In genomic region chr2:102301867-102302362, GRCh38 we compare ENCODE assay signal across 9 cellular contexts. TPM values are rescaled to one million over a fixed set of nuclear protein-coding genes. Genes with fewer than 3 reads are reported as not detected.
A peak's percentile ranks its signal among the peaks of the same experiment; 100 is the strongest.
DNase-seq lines count a peak whose midpoint lies in the region; ATAC-seq and TF ChIP-seq lines count a peak whose summit lies in the region.
"Had no signal": no experiment of that assay in that cellular context is flagged by ENCODE, and none has a peak within 500 bp of the region (broad histone marks: within the 10 kb centered on the region; RNA-seq: fewer than 3 reads in every experiment).

No MANE protein-coding gene starts in this region.

- H3K4me3 Mint-ChIP-seq in T-cell: peak overlapping the region in 1 of 3 donors; percentile 4
- H3K4me3 Mint-ChIP-seq in neural progenitor cell: no peak overlapping the region
- H3K4me3 Mint-ChIP-seq: brain had no signal

- H3K9me3 Mint-ChIP-seq in T-cell (no peaks in the 10 kb centered on the region), neural progenitor cell (no peaks in the 10 kb centered on the region)
- H3K9me3 Mint-ChIP-seq: brain had no signal

- H3K4me1 Mint-ChIP-seq in T-cell: peaks cover 17 to 19% (median 18%) of the 10 kb centered on the region in 3 donors
- H3K4me1 Mint-ChIP-seq in neural progenitor cell: no peaks in the 10 kb centered on the region
- H3K4me1 Mint-ChIP-seq: brain had no signal

- H3K9me3 ChIP-seq in neural progenitor cell (ENCODE audit: low read depth): no peaks in the 10 kb centered on the region

- H3K4me3 ChIP-seq in cardiac fibroblast (replicated peaks in 1 of 2; ENCODE audit: low read depth in 2 of 2, low read length in 2 of 2) (no peak overlapping the region), neural progenitor cell (no peak overlapping the region)

- peak; percentile 51 for DNase-seq in SIG-M5 treated with dmso at 0.1 percent for 504 hours (lab: John Stamatoyannopoulos, UW; ENCODE audit: unreplicated experiment)
- DNase-seq in SIG-M5 (lab: John Stamatoyannopoulos, UW): no peak
- peak in 31 of 34 experiments; percentile 9 to 55 (median 32) for DNase-seq in T-cell
- peak; percentile 51 to 65 for DNase-seq in cardiac fibroblast (ENCODE audit: low read depth in 2 of 2)
- DNase-seq in neural progenitor cell (ENCODE audit: low spot score): peak; percentile 80
- DNase-seq in NCI-H1092 treated with DMSO at 0.1 percent for 48 hours (lab: John Stamatoyannopoulos, UW): no peak
- DNase-seq in NCI-H1417 (lab: John Stamatoyannopoulos, UW): no peak

- ATAC-seq in HG03060 (IDR thresholded peaks at IDR 0.05; ENCODE audit: low read depth, unreplicated experiment) (peak; percentile 86), T-cell (replicated peaks in 1 of 4) (peak; percentile 70 to 96 (median 92))

- no peaks in the 10 kb centered on the region for H3K4me1 ChIP-seq in neural progenitor cell

- H3K27me3 Mint-ChIP-seq in T-cell (peaks cover 5 to 8% of the 10 kb centered on the region in 2 donors), neural progenitor cell (ENCODE audit: insufficient read depth, low read depth) (no peaks in the 10 kb centered on the region)
- H3K27me3 Mint-ChIP-seq: brain had no signal

- H3F3A ChIP-seq in neural progenitor cell (ENCODE audit: low read depth): no peaks in the 10 kb centered on the region

- H3K9ac ChIP-seq in neural progenitor cell: no peak overlapping the region

- H3K36me3 ChIP-seq in neural progenitor cell: no peaks in the 10 kb centered on the region

- no peaks in the 10 kb centered on the region for H3K79me2 ChIP-seq in neural progenitor cell (ENCODE audit: low read depth)

- POLR2A ChIA-PET in T-cell (lab: Charles Lee): interaction anchor here in 1 of 2 donors (0.5 kb wide), 1 partner anchor 56 kb away, joined by 4 read pairs; no protein-coding TSS in a partner anchor

- H4K20me1 ChIP-seq in neural progenitor cell (ENCODE audit: low read depth): no peaks in the 10 kb centered on the region

- peaks cover 21% of the 10 kb centered on the region for H3K27me3 ChIP-seq in neural progenitor cell

- H3K27ac Mint-ChIP-seq in T-cell (peak overlapping the region in 1 of 2 donors; percentile 6), neural progenitor cell (no peak overlapping the region)
- H3K27ac Mint-ChIP-seq: brain had no signal

- peak overlapping the region; percentile 86 for H2AFZ ChIP-seq in neural progenitor cell (replicated peaks)

- CTCF ChIA-PET in T-cell (lab: Charles Lee): interaction anchor here (0.6 to 3.4 kb wide), 12 partner anchors 9 to 1241 kb away, joined by 3 to 28 read pairs (median 4); partner anchors contain the start of gene IL1RL1 (in 1 of the 2)

- H3K36me3 Mint-ChIP-seq in T-cell (no peaks in the 10 kb centered on the region), neural progenitor cell (no peaks in the 10 kb centered on the region)
- H3K36me3 Mint-ChIP-seq: brain had no signal

- no peak overlapping the region for H3K27ac ChIP-seq in neural progenitor cell

- H3K4me2 ChIP-seq in neural progenitor cell: no peak overlapping the region

- TF ChIP-seq CTCF in cardiac fibroblast (IDR thresholded peaks at IDR 0.05; ENCODE audit: low read depth, low read length) (peak; percentile 47), neural progenitor cell (IDR thresholded peaks at IDR 0.05) (peak; percentile 63)

RNA-seq across cellular contexts. Expression of gene IL1RL1, which starts 9.4 kb away (rescaled TPM):
- total RNA-seq in T-cell: 1 to 10 TPM in 1 of 5 donors, under 1 TPM in 4; 0.15 to 1.4 (median 0.35) TPM
- total RNA-seq in neural progenitor cell (ENCODE audit: low replicate concordance): not detected in 2 replicates

RNA-seq across cellular contexts. Expression of gene IL18R1, which starts 53.7 kb away (rescaled TPM):
- 10 to 100 TPM in 3 of 5 donors, 1 to 10 TPM in 2; 4.8 to 12.5 (median 10.1) TPM for total RNA-seq in T-cell
- total RNA-seq in neural progenitor cell (ENCODE audit: low replicate concordance): 0.07 TPM in 1 of 2 replicates, not detected in the other

Comparison
In these comparisons a context has a peak if more than half of its experiments do, and no peak if none do; other contexts are left out.
1. DNase-seq: peak in SIG-M5 treated with dmso at 0.1 percent for 504 hours (single experiment), T-cell (31 of 34), cardiac fibroblast (2 of 2) and neural progenitor cell (single experiment); none in SIG-M5 (single experiment), NCI-H1092 treated with DMSO at 0.1 percent for 48 hours (single experiment) and NCI-H1417 (0 of 3).